ENCODE assay signal across 24 cellular contexts in the genomic region with DNA sequence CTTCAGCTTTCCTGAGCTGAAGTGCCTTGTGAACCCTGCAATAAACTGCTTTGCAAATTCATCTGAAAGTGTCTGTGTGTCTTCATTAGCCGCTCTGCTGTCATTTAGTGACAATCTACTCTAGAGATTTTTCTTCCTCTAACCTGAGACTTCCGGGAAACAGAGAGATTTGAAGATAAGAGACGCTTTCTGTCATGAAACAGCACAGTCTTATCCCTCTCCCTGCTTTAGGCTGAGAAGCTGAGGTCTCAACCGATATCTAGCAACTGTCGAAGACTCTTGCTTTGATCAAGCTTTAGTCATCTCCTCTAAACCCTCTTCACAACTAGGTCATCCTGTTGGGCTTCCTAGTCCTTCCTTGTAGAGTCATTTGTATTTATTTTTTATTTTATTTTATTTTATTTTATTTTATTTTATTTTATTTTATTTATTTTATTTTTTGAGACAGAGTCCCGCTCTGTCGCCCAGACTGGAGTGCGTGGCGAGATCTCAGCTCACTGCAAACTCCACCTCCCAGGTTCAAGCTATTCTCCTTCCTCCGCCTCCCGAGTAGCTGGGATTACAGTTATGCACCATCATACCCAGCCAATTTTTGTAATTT. TPM values are rescaled to one million over a fixed set of nuclear protein-coding genes. Genes with fewer than 3 reads are reported as not detected.
"Had no signal": no experiment of that assay in that cellular context is flagged by ENCODE, and none has a peak within 500 bp of the region (broad histone marks: within the 10 kb centered on the region; RNA-seq: fewer than 3 reads in every experiment).

No MANE protein-coding gene starts in this region.

- H3K36me3 ChIP-seq: adrenal gland, breast epithelium, gastrocnemius medialis, right atrium auricular region, suprapubic skin, vagina had no signal

- H3K27me3 ChIP-seq: adrenal gland, breast epithelium, right atrium auricular region, vagina had no signal

- H3K27ac Mint-ChIP-seq: progenitor cell of endocrine pancreas; stimulated activated naive CD8-positive, alpha-beta T cell treated with anti-CD3 and anti-CD28 coated beads, Interleukin-15, Interleukin-2, amounts not matched to agents 100 ng/mL and 50 ng/mL, for 24 hours had no signal

- H3K9me3 Mint-ChIP-seq: activated T-cell treated with anti-CD3 and anti-CD28 coated beads, Interleukin-2, amount 50 U/mL, for 4 hours; stimulated activated naive CD8-positive, alpha-beta T cell treated with anti-CD3 and anti-CD28 coated beads, Interleukin-15, Interleukin-2, amounts not matched to agents 100 ng/mL and 50 ng/mL, for 24 hours had no signal

- H3K4me3 Mint-ChIP-seq: activated T-cell treated with anti-CD3 and anti-CD28 coated beads, Interleukin-2, amount 50 U/mL, for 4 hours; stimulated activated naive CD8-positive, alpha-beta T cell treated with anti-CD3 and anti-CD28 coated beads, Interleukin-15, Interleukin-2, amounts not matched to agents 100 ng/mL and 50 ng/mL, for 24 hours had no signal

- ATAC-seq: activated T-cell treated with anti-CD3 and anti-CD28 coated beads, Interleukin-2, amount 50 U/mL, for 4 hours; gastrocnemius medialis; left lobe of liver had no signal

- FAIRE-seq: astrocyte, kidney had no signal

- H3K9me3 ChIP-seq: adrenal gland, breast epithelium, gastrocnemius medialis, right atrium auricular region, suprapubic skin, vagina had no signal

- H3K4me3 ChIP-seq: adrenal gland, breast epithelium, gastrocnemius medialis, lung, right atrium auricular region, suprapubic skin, vagina had no signal

- H3K27ac ChIP-seq: breast epithelium, gastrocnemius medialis, right atrium auricular region, suprapubic skin, vagina had no signal

- H3K4me1 ChIP-seq: breast epithelium, gastrocnemius medialis, right atrium auricular region, suprapubic skin had no signal

- DNase-seq: activated CD4-positive, alpha-beta T cell treated with anti-CD3 and anti-CD28 coated beads, Interleukin-2, amount 50 U/mL, for 4 hours; activated CD4-positive, CD25-positive, alpha-beta regulatory T cell treated with anti-CD3 and anti-CD28 coated beads, Interleukin-2, amount 50 U/mL, for 72 hours; activated effector memory CD4-positive, alpha-beta T cell treated with anti-CD3 and anti-CD28 coated beads, Interleukin-2, amount 50 U/mL, for 16 hours; activated naive CD4-positive, alpha-beta T cell treated with anti-CD3 and anti-CD28 coated beads, Interleukin-2, amount 50 U/mL, for 16 hours; activated T-cell treated with anti-CD3 and anti-CD28 coated beads, Interleukin-2, amount 50 U/mL, for 4 hours; adrenal gland; effector CD4-positive, alpha-beta T cell; gastrocnemius medialis; head of caudate nucleus; kidney; trophoblast cell had no signal

RNA-seq across cellular contexts. Expression of a gene that starts 1.2 kb away (rescaled TPM):
- total RNA-seq: activated T-cell treated with anti-CD3 and anti-CD28 coated beads, Interleukin-2, amount 50 U/mL, for 4 hours; astrocyte; cerebellum; progenitor cell of endocrine pancreas; skeletal muscle tissue had no signal
- polyA plus RNA-seq: neural cell had no signal

RNA-seq across cellular contexts. Expression of a gene that starts 42.6 kb away (rescaled TPM):
- total RNA-seq: cerebellum, gastrocnemius medialis, kidney, left lobe of liver, lung, omental fat pad, progenitor cell of endocrine pancreas, right atrium auricular region, skeletal muscle tissue had no signal
- polyA plus RNA-seq: neural cell had no signal
